Comparison of ENCODE assay signal across 16 cellular contexts in the genomic region with DNA sequence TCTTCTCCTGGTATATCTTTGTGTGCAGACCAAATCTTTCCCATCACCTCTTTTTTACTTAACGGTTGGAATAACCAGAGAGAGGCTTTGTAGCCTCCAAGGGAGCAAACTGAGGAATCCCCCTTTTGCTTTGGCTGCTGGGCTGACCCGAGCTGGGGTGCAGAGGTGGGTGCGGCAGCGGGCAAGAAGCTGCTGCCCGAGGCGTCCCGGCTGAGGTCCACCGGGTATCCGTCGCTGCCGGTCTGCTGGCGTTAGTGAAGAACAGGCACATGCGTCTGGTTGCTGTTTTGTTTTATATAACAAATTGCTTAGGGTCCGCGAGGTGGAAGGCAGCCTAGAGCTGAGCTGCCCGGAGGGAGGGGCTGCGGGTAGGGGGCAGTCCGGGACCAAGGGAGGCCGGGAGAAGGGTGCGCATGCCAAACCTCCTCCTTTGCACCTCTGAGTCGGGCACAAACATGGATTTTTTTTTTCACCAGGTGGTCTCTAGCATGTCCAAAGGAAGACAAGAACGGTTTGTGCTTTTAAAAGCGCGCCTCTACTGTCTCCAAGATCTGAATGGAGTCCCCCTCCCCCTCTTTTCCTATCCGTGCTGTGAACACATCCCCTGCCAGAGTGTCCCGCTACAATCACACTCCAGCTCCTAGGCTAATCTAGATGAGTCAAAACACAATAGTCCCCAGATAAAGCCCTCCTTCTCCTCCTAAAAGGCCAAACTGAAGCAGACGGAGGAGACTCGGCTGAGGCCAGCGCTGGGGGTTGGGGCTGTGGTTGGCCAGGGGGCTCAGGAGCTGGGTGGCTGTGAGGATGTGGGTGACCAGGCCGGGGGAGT. TPM values are rescaled to one million over a fixed set of nuclear protein-coding genes. Genes with fewer than 3 reads are reported as not detected.
DNase-seq lines count a peak whose midpoint lies in the region; ATAC-seq, FAIRE-seq and TF ChIP-seq lines count a peak whose summit lies in the region.
"Had no signal": no experiment of that assay in that cellular context is flagged by ENCODE, and none has a peak within 500 bp of the region (broad histone marks: within the 10 kb centered on the region; RNA-seq: fewer than 3 reads in every experiment).

No MANE protein-coding gene starts in this region.

- intact Hi-C loops in HepG2 (cut with micrococcal nuclease; ENCODE audit: unreplicated experiment) (no loop called here), right lobe of liver (cut with DNase I) (no loop called here)

- TF ChIP-seq RAD21 in HepG2 (CRISPR knock-in tag; IDR thresholded peaks at IDR 0.05): no peak

- H3K9me3 Mint-ChIP-seq in activated naive CD8-positive, alpha-beta T cell treated with anti-CD3 and anti-CD28 coated beads for 36 hours: no peaks in the 10 kb centered on the region

- H3K4me3 ChIP-seq in HepG2 (replicated peaks in 1 of 3; ENCODE audit: insufficient read depth in 1 of 3, low read depth in 2 of 3, low read length in 3 of 3) (no peak overlapping the region), right lobe of liver (no peak overlapping the region), mesodermal cell (ENCODE audit: extremely low read depth, insufficient read depth, low read length, poor library complexity, severe bottlenecking) (peak overlapping the region; percentile 84)
- H3K4me3 ChIP-seq: cardiac muscle cell, heart right ventricle, lower lobe of right lung, SJSA1 had no signal

- H3K27me3 ChIP-seq in HepG2 (ENCODE audit: control insufficient read depth in 1 of 2, insufficient read depth in 2 of 2, low read length in 2 of 2) (peaks cover 28 to 91% of the 10 kb centered on the region in 2 experiments), right lobe of liver (peaks cover 12 to 72% of the 10 kb centered on the region in 2 donors)

- DNase-seq in HepG2 (ENCODE audit: low spot score): no peak
- no peak for DNase-seq in right lobe of liver
- DNase-seq in activated naive CD8-positive, alpha-beta T cell treated with anti-CD3 and anti-CD28 coated beads for 36 hours: peak; percentile 9
- no peak for DNase-seq in T-helper 9 cell
- no peak for DNase-seq in OCI-M1 (lab: John Stamatoyannopoulos, UW)
- DNase-seq in cerebellar cortex (ENCODE audit: low spot score): no peak
- DNase-seq: heart right ventricle; lower lobe of right lung; NCI-H2081 treated with DMSO at 0.1 percent for 48 hours; NK-92 treated with Interleukin-12 subunit alpha and Interleukin-12 subunit beta, amount 100 ng/mL, for 24 hours had no signal

- no peak overlapping the region for H3K4me2 ChIP-seq in HepG2 (ENCODE audit: low read depth, low read length)

- in situ Hi-C loops in HepG2 (cut with HindIII; ENCODE audit: extremely low pct_ligation_motif_present, low pct_unique_long_range_greater_than_20kb): no loop called here

- no peak for TF ChIP-seq CTCF in HepG2 (CRISPR knock-in tag; IDR thresholded peaks at IDR 0.05)
- TF ChIP-seq CTCF in right lobe of liver (IDR thresholded peaks at IDR 0.05): no peak

- no peak for ATAC-seq in HepG2
- ATAC-seq in right lobe of liver: no peak
- no peak for ATAC-seq in GM18867 (IDR thresholded peaks at IDR 0.05; ENCODE audit: unreplicated experiment)
- ATAC-seq: heart right ventricle, lower lobe of right lung had no signal

- TF ChIP-seq EP300 in HepG2 (IDR thresholded peaks at IDR 0.05; ENCODE audit: low read depth in 2 of 2, low read length in 2 of 2) (no peak), HepG2 (CRISPR knock-in tag; IDR thresholded peaks at IDR 0.05; ENCODE audit: borderline replicate concordance) (no peak)

- no peak overlapping the region for H3K27ac Mint-ChIP-seq in activated naive CD8-positive, alpha-beta T cell treated with anti-CD3 and anti-CD28 coated beads for 36 hours

- H3K27ac ChIP-seq in HepG2 (ENCODE audit: extremely low read length, insufficient read depth, low read length) (no peak overlapping the region), right lobe of liver (no peak overlapping the region), mesodermal cell (ENCODE audit: low read depth, low read length, severe bottlenecking) (peak overlapping the region; percentile 47)
- H3K27ac ChIP-seq: cardiac muscle cell, heart right ventricle, lower lobe of right lung, SJSA1, VCaP had no signal

- peaks cover 36% of the 10 kb centered on the region; the same call in 1 of the 2 replicates for H4K20me1 ChIP-seq in HepG2 (ENCODE audit: insufficient read depth, low read length)

- no peaks in the 10 kb centered on the region for H3K79me2 ChIP-seq in HepG2 (ENCODE audit: insufficient read depth, low read length)

- peaks cover 88% of the 10 kb centered on the region for H3K27me3 Mint-ChIP-seq in activated naive CD8-positive, alpha-beta T cell treated with anti-CD3 and anti-CD28 coated beads for 36 hours

- WGBS in HepG2 (ENCODE audit: low lambda C conversion rate): 21% methylated on average over 29 of the region's 30 CpGs
- WGBS in right lobe of liver (ENCODE audit: insufficient coverage, low coverage, low lambda C conversion rate, missing lambda C conversion rate): 9% methylated on average over 13 of the region's 30 CpGs
- 1 to 3% methylated on average over 25 of the region's 30 CpGs for WGBS in mesodermal cell (ENCODE audit: insufficient coverage in 2 of 2), 2 experiments

- H3K9ac ChIP-seq in HepG2 (ENCODE audit: insufficient read depth, low read depth, low read length): no peak overlapping the region

- BruUV-seq in HepG2 (replicated peaks; lab: Mats Ljungman, UMichigan): no TSS peak

- H3K4me1 Mint-ChIP-seq in activated naive CD8-positive, alpha-beta T cell treated with anti-CD3 and anti-CD28 coated beads for 36 hours: peaks cover 45% of the 10 kb centered on the region

- CTCF ChIA-PET in HepG2 (lab: Yijun Ruan, JAX; ENCODE audit: low intra/inter-chr PET ratio, low total read pairs): no interaction called here

- no peak for FAIRE-seq in HepG2 (lab: Jason Lieb, UNC)
- FAIRE-seq: GM19239 had no signal

- no peak for TF ChIP-seq POLR2A in HepG2 (IDR thresholded peaks at IDR 0.05; ENCODE audit: insufficient read depth in 1 of 2, low read depth in 2 of 2, low read length in 2 of 2)
- TF ChIP-seq POLR2A in right lobe of liver (IDR thresholded peaks at IDR 0.05): no peak

- H3K36me3 Mint-ChIP-seq in activated naive CD8-positive, alpha-beta T cell treated with anti-CD3 and anti-CD28 coated beads for 36 hours: no peaks in the 10 kb centered on the region

- H3K4me3 Mint-ChIP-seq in activated naive CD8-positive, alpha-beta T cell treated with anti-CD3 and anti-CD28 coated beads for 36 hours: no peak overlapping the region

- POLR2A ChIA-PET in HepG2 (lab: Yijun Ruan, JAX): no interaction called here

- H2AFZ ChIP-seq in HepG2 (ENCODE audit: low read length): no peak overlapping the region

- no peaks in the 10 kb centered on the region for H3K9me3 ChIP-seq in HepG2 (ENCODE audit: low read length)
- no peaks in the 10 kb centered on the region for H3K9me3 ChIP-seq in right lobe of liver
- no peaks in the 10 kb centered on the region for H3K9me3 ChIP-seq in mesodermal cell (ENCODE audit: control insufficient read depth, low read length)
- H3K9me3 ChIP-seq: heart right ventricle, lower lobe of right lung had no signal

- H3K4me1 ChIP-seq in HepG2 (ENCODE audit: insufficient read depth, low read length): peaks cover 33% of the 10 kb centered on the region
- peaks cover 0 to 42% (median 14%) of the 10 kb centered on the region in 4 donors for H3K4me1 ChIP-seq in right lobe of liver
- H3K4me1 ChIP-seq in mesodermal cell (ENCODE audit: control insufficient read depth, insufficient read depth, low read length, poor library complexity, severe bottlenecking): peaks cover 44% of the 10 kb centered on the region

- H3K36me3 ChIP-seq in HepG2 (replicated peaks in 1 of 2; ENCODE audit: control insufficient read depth in 1 of 2, insufficient read depth in 2 of 2, low read length in 2 of 2) (no peaks in the 10 kb centered on the region), right lobe of liver (no peaks in the 10 kb centered on the region), mesodermal cell (ENCODE audit: control insufficient read depth, insufficient read depth, low read length) (no peaks in the 10 kb centered on the region)
- H3K36me3 ChIP-seq: cardiac muscle cell, heart right ventricle, lower lobe of right lung, SJSA1 had no signal

TF ChIP-seq in HepG2, 621 proteins besides CTCF, POLR2A, EP300 and RAD21:
- no peak for TF ChIP-seq ZSCAN12 (CRISPR knock-in tag; IDR thresholded peaks at IDR 0.05)
- TF ChIP-seq EZH2 (conservative IDR thresholded peaks at IDR 0.05; ENCODE audit: low read depth, low read length): peak; percentile 78
TF ChIP-seq in HepG2: peak in this region for 1.

RNA-seq across cellular contexts. Expression of a gene that starts 6.8 kb away (rescaled TPM):
- not detected in 2 replicates for total RNA-seq in HepG2 (2016; rRNA removed; fragmentation: Illumina TruSeq; extraction: Trizol)
- not detected in 2 replicates for total RNA-seq in HepG2 (2016; cell fraction: cytosol; rRNA removed; fragmentation: Illumina TruSeq; extraction: Trizol; ENCODE audit: low read depth)
- not detected in 2 replicates for total RNA-seq in HepG2 (2016; cell fraction: insoluble cytoplasmic fraction; rRNA removed; fragmentation: Illumina TruSeq; extraction: Trizol)
- not detected in 2 replicates for total RNA-seq in HepG2 (2016; cell fraction: membrane; rRNA removed; fragmentation: Illumina TruSeq; extraction: Trizol)
- not detected in 2 replicates for total RNA-seq in HepG2 (2016; cell fraction: nucleus; rRNA removed; fragmentation: Illumina TruSeq; extraction: Trizol)
- polyA plus RNA-seq in HepG2 (2011; rRNA removed): not detected in 2 replicates
- polyA plus RNA-seq in HepG2 (2011; cell fraction: cytosol; rRNA removed): not detected in 2 replicates
- polyA plus RNA-seq in HepG2 (2011; cell fraction: nucleus; rRNA removed): not detected in 2 replicates
- polyA plus RNA-seq in HepG2 (2012): not detected in 2 replicates
- not detected in 2 replicates for polyA plus RNA-seq in HepG2 (2016; cell fraction: cytosol; fragmentation: Illumina TruSeq; extraction: Trizol; ENCODE audit: low read depth)
- polyA plus RNA-seq in HepG2 (2016; cell fraction: insoluble cytoplasmic fraction; fragmentation: Illumina TruSeq; extraction: Trizol; ENCODE audit: low read depth): not detected in 2 replicates
- not detected in 2 replicates for polyA plus RNA-seq in HepG2 (2016; cell fraction: membrane; fragmentation: Illumina TruSeq; extraction: Trizol; ENCODE audit: low read depth)
- polyA plus RNA-seq in HepG2 (2016; cell fraction: nucleus; fragmentation: Illumina TruSeq; extraction: Trizol; ENCODE audit: insufficient read depth, low read depth): not detected in 2 replicates
- not detected in 2 replicates for polyA minus RNA-seq in HepG2 (2011; rRNA and poly(A)+ RNA removed; ENCODE audit: low replicate concordance)
- not detected in 2 replicates for polyA minus RNA-seq in HepG2 (2011; cell fraction: cytosol; rRNA and poly(A)+ RNA removed)
- not detected in 2 replicates for polyA minus RNA-seq in HepG2 (2011; cell fraction: nucleus; rRNA and poly(A)+ RNA removed)
- total RNA-seq in right lobe of liver: 1 to 10 TPM in 1 of 6 experiments, under 1 TPM in 4, not detected in 1; 0.26 to 1.0 (median 0.53) TPM
- total RNA-seq in activated naive CD8-positive, alpha-beta T cell treated with anti-CD3 and anti-CD28 coated beads for 36 hours: 1 to 10 TPM; 8.4 to 8.8 TPM
- polyA plus RNA-seq in mesodermal cell (2013, experiment 1 of 2): 41.5 TPM
- polyA plus RNA-seq in mesodermal cell (2013, experiment 2 of 2): 28.9 TPM
- total RNA-seq: SJSA1 had no signal
